In genomic region chr2:2183135-2183534, GRCh38 we compare ENCODE assay signal across 12 cellular contexts.
"Had no signal": no experiment of that assay in that cellular context is flagged by ENCODE, and none has a peak within 500 bp of the region (broad histone marks: within the 10 kb centered on the region; RNA-seq: fewer than 3 reads in every experiment).

No MANE protein-coding gene starts in this region.

- H3K36me3 ChIP-seq: right lobe of liver, upper lobe of right lung had no signal

- H3K27me3 ChIP-seq: right lobe of liver, upper lobe of right lung had no signal

- DNase-seq: activated CD4-positive, alpha-beta T cell treated with anti-CD3 and anti-CD28 coated beads for 1 hour; activated CD8-positive, alpha-beta memory T cell treated with anti-CD3 and anti-CD28 coated beads, Interleukin-2, amount 50 U/mL, for 48 hours; activated CD8-positive, alpha-beta T cell treated with anti-CD3 and anti-CD28 coated beads, Interleukin-2, amount 10 ng/mL, durations not matched to agents 7 days and 5 days; aorta; cortex of kidney; effector memory CD8-positive, alpha-beta T cell; kidney glomerular epithelial cell; right lobe of liver; stimulated activated CD4-positive, alpha-beta T cell treated with anti-CD3 and anti-CD28 coated beads, Interleukin-2, amount 100 ng/mL, for 24 hours; stimulated activated naive CD4-positive, alpha-beta T cell treated with Interleukin-2 at 50 U/mL for 16 hours; T1000; upper lobe of right lung had no signal

- H3K4me3 ChIP-seq: right lobe of liver, upper lobe of right lung had no signal

- H3K27ac Mint-ChIP-seq: activated CD8-positive, alpha-beta T cell treated with anti-CD3 and anti-CD28 coated beads, Interleukin-2, amount 10 ng/mL, durations not matched to agents 7 days and 5 days; effector memory CD8-positive, alpha-beta T cell had no signal

- H3K27me3 Mint-ChIP-seq: effector memory CD8-positive, alpha-beta T cell had no signal

- H3K9me3 ChIP-seq: right lobe of liver, upper lobe of right lung had no signal

- H3K27ac ChIP-seq: right lobe of liver, upper lobe of right lung had no signal

- H3K4me1 ChIP-seq: right lobe of liver, upper lobe of right lung had no signal

- H3K4me3 Mint-ChIP-seq: activated CD8-positive, alpha-beta T cell treated with anti-CD3 and anti-CD28 coated beads, Interleukin-2, amount 10 ng/mL, durations not matched to agents 7 days and 5 days; effector memory CD8-positive, alpha-beta T cell had no signal
